Comparison of ENCODE assay signal across 26 cellular contexts in genomic region chr6:89987140-89987539, GRCh38.
DNase-seq lines count a peak whose midpoint lies in the region; ATAC-seq and TF ChIP-seq lines count a peak whose summit lies in the region.
"Had no signal": no experiment of that assay in that cellular context is flagged by ENCODE, and none has a peak within 500 bp of the region (broad histone marks: within the 10 kb centered on the region; RNA-seq: fewer than 3 reads in every experiment).

No MANE protein-coding gene starts in this region.

- H3K4me1 ChIP-seq in SK-N-SH (ENCODE audit: control insufficient read depth in 1 of 2, insufficient read depth in 2 of 2, low read depth in 1 of 2, low read length in 1 of 2), result peaks cover 28 to 39% of the 10 kb centered on the region in 2 experiments
- peaks cover 28% of the 10 kb centered on the region for H3K4me1 ChIP-seq in CD8-positive, alpha-beta T cell (ENCODE audit: insufficient read depth, low read length)
- H3K4me1 ChIP-seq: body of pancreas had no signal

- TF ChIP-seq EP300 in SK-N-SH (IDR thresholded peaks at IDR 0.05; ENCODE audit: borderline replicate concordance in 1 of 2, low read depth in 1 of 2, low read length in 1 of 2) (no peak), neural cell (conservative IDR thresholded peaks at IDR 0.05; ENCODE audit: poor library complexity, severe bottlenecking) (no peak)

- DNase-seq in SK-N-SH, result no peak
- no peak for DNase-seq in CD8-positive, alpha-beta T cell
- no peak for DNase-seq in activated naive CD8-positive, alpha-beta T cell treated with anti-CD3 and anti-CD28 coated beads for 36 hours
- DNase-seq in activated CD8-positive, alpha-beta memory T cell treated with anti-CD3 and anti-CD28 coated beads for 24 hours, result no peak
- no peak for DNase-seq in SKM-1 treated with dmso at 0.1 percent for 144 hours (lab: John Stamatoyannopoulos, UW; ENCODE audit: unreplicated experiment)
- DNase-seq: activated CD4-positive, alpha-beta T cell treated with anti-CD3 and anti-CD28 coated beads, Interleukin-2, amount 50 U/mL, for 48 hours; activated effector memory CD4-positive, alpha-beta T cell treated with anti-CD3 and anti-CD28 coated beads, Interleukin-2, amount 50 U/mL, for 16 hours; body of pancreas; DMS153; H7; KBM-7; NCI-H1092; NCI-H526; SHP77; small intestine; T1000; upper lobe of left lung had no signal

- H3K9me2 ChIP-seq in SK-N-SH, result no peaks in the 10 kb centered on the region
- H3K9me2 ChIP-seq in neural cell (ENCODE audit: insufficient read depth, low read length), result no peaks in the 10 kb centered on the region

- no peaks in the 10 kb centered on the region for H3K27me3 Mint-ChIP-seq in CD8-positive, alpha-beta T cell (ENCODE audit: low read depth)
- H3K27me3 Mint-ChIP-seq in activated naive CD8-positive, alpha-beta T cell treated with anti-CD3 and anti-CD28 coated beads for 36 hours, result no peaks in the 10 kb centered on the region
- H3K27me3 Mint-ChIP-seq: dendritic cell treated with granulocyte-macrophage colony-stimulating factor and Interleukin-4, amounts not matched to agents 40 ng/mL and 50 ng/mL, for 4 days; progenitor cell of endocrine pancreas had no signal

- peak overlapping the region; percentile 70 for H3K27ac Mint-ChIP-seq in CD8-positive, alpha-beta T cell
- H3K27ac Mint-ChIP-seq in activated naive CD8-positive, alpha-beta T cell treated with anti-CD3 and anti-CD28 coated beads for 36 hours, result peak overlapping the region; percentile 80
- H3K27ac Mint-ChIP-seq: dendritic cell treated with granulocyte-macrophage colony-stimulating factor and Interleukin-4, amounts not matched to agents 40 ng/mL and 50 ng/mL, for 4 days; progenitor cell of endocrine pancreas had no signal

- H3K4me2 ChIP-seq in SK-N-SH (peak overlapping the region; percentile 74; the same call in 1 of the 2 replicates), neural cell (ENCODE audit: low read length) (no peak overlapping the region)

- CTCF ChIA-PET in SK-N-SH (lab: Yijun Ruan, JAX), result interaction anchor here (1.0 to 2.7 kb wide), 7 partner anchors 14 to 406 kb away, joined by 3 to 8 read pairs (median 5); no protein-coding TSS in a partner anchor
- CTCF ChIA-PET in CD8-positive, alpha-beta T cell (lab: Charles Lee), result interaction anchor here (2.0 kb wide), 1 partner anchor 15 kb away, joined by 5 read pairs; no protein-coding TSS in a partner anchor

- H4K20me1 ChIP-seq in SK-N-SH (ENCODE audit: insufficient read depth) (no peaks in the 10 kb centered on the region), neural cell (ENCODE audit: insufficient read depth) (no peaks in the 10 kb centered on the region)

- H3K9ac ChIP-seq in SK-N-SH, result peak overlapping the region; percentile 60; the same call in 1 of the 2 replicates
- no peak overlapping the region for H3K9ac ChIP-seq in neural cell (ENCODE audit: low read length)

- intact Hi-C loops in CD8-positive, alpha-beta T cell (cut with DNase I, micrococcal nuclease), result no loop called here

- H3K36me3 ChIP-seq in SK-N-SH (replicated peaks in 1 of 2; ENCODE audit: control insufficient read depth in 1 of 2, insufficient read depth in 2 of 2, low read length in 1 of 2) (no peaks in the 10 kb centered on the region), neural cell (ENCODE audit: insufficient read depth, low read length) (no peaks in the 10 kb centered on the region)
- H3K36me3 ChIP-seq in CD8-positive, alpha-beta T cell (ENCODE audit: insufficient read depth, low read length), result peaks cover 4% of the 10 kb centered on the region
- H3K36me3 ChIP-seq: upper lobe of left lung had no signal

- H3K9me3 ChIP-seq in SK-N-SH, result no peaks in the 10 kb centered on the region
- no peaks in the 10 kb centered on the region for H3K9me3 ChIP-seq in CD8-positive, alpha-beta T cell (ENCODE audit: low read length)
- no peaks in the 10 kb centered on the region for H3K9me3 ChIP-seq in neural cell (ENCODE audit: low read length)
- H3K9me3 ChIP-seq: body of pancreas, upper lobe of left lung had no signal

- H3K27ac ChIP-seq in SK-N-SH (ENCODE audit: low read depth in 2 of 2, low read length in 1 of 2), result peak overlapping the region; percentile 91 to 99
- no peak overlapping the region for H3K27ac ChIP-seq in CD8-positive, alpha-beta T cell (ENCODE audit: low read depth, low read length)
- H3K27ac ChIP-seq in neural cell (ENCODE audit: low read length), result peak overlapping the region; percentile 63
- H3K27ac ChIP-seq: 22Rv1, body of pancreas, C4-2B, epithelial cell of prostate, HL-60, upper lobe of left lung had no signal

- no peaks in the 10 kb centered on the region for H3K27me3 ChIP-seq in SK-N-SH (ENCODE audit: insufficient read depth)
- H3K27me3 ChIP-seq in CD8-positive, alpha-beta T cell (ENCODE audit: insufficient read depth, low read length), result no peaks in the 10 kb centered on the region
- no peaks in the 10 kb centered on the region for H3K27me3 ChIP-seq in neural cell (ENCODE audit: insufficient read depth, low read depth, low read length)
- H3K27me3 ChIP-seq: body of pancreas, upper lobe of left lung had no signal

- H3K4me3 ChIP-seq in SK-N-SH (ENCODE audit: low read depth in 2 of 2, low read length in 1 of 2) (no peak overlapping the region), neural cell (ENCODE audit: low read length) (peak overlapping the region; percentile 3)
- no peak overlapping the region for H3K4me3 ChIP-seq in CD8-positive, alpha-beta T cell (ENCODE audit: low read depth, low read length)
- H3K4me3 ChIP-seq: body of pancreas, upper lobe of left lung had no signal

- H2AFZ ChIP-seq in SK-N-SH (ENCODE audit: low read depth) (no peak overlapping the region), neural cell (ENCODE audit: low read depth, low read length) (no peak overlapping the region)

- POLR2A ChIA-PET in SK-N-SH (lab: Yijun Ruan, JAX), result interaction anchor here (1.8 to 2.6 kb wide), 3 partner anchors 10 to 309 kb away, joined by 5 to 30 read pairs (median 11); partner anchors contain the start of gene BACH2
- POLR2A ChIA-PET in CD8-positive, alpha-beta T cell (lab: Charles Lee), result interaction anchor here (1.0 kb wide), 1 partner anchor 9 kb away, joined by 3 read pairs; no protein-coding TSS in a partner anchor

- peaks cover 69% of the 10 kb centered on the region for H3K4me1 Mint-ChIP-seq in CD8-positive, alpha-beta T cell (ENCODE audit: low read depth)
- peaks cover 76% of the 10 kb centered on the region for H3K4me1 Mint-ChIP-seq in activated naive CD8-positive, alpha-beta T cell treated with anti-CD3 and anti-CD28 coated beads for 36 hours

- no peak for ATAC-seq in SK-N-SH treated with all-trans-retinoic acid at 6 μM for 48 hours
- ATAC-seq in CD8-positive, alpha-beta T cell, result no peak
- ATAC-seq in GM18861 (IDR thresholded peaks at IDR 0.05; ENCODE audit: unreplicated experiment), result no peak
- ATAC-seq: body of pancreas had no signal

- no peaks in the 10 kb centered on the region for H3K79me2 ChIP-seq in SK-N-SH (ENCODE audit: insufficient read depth)
- H3K79me2 ChIP-seq in neural cell (replicated peaks; ENCODE audit: insufficient read depth, low read length), result peaks cover 22% of the 10 kb centered on the region

- H3F3A ChIP-seq in SK-N-SH (replicated peaks; ENCODE audit: insufficient read depth), result peaks cover 28% of the 10 kb centered on the region
- no peaks in the 10 kb centered on the region for H3F3A ChIP-seq in neural cell (ENCODE audit: insufficient read depth, low read length, poor library complexity, severe bottlenecking)

- peaks cover 53% of the 10 kb centered on the region for H3K36me3 Mint-ChIP-seq in CD8-positive, alpha-beta T cell
- H3K36me3 Mint-ChIP-seq in activated naive CD8-positive, alpha-beta T cell treated with anti-CD3 and anti-CD28 coated beads for 36 hours, result peaks cover 76% of the 10 kb centered on the region

- TF ChIP-seq CTCF in SK-N-SH (IDR thresholded peaks at IDR 0.05) (no peak), neural cell (IDR thresholded peaks at IDR 0.05; ENCODE audit: poor library complexity, severe bottlenecking) (no peak)
- TF ChIP-seq CTCF in CD8-positive, alpha-beta T cell (IDR thresholded peaks at IDR 0.05), result no peak

- no peak overlapping the region for H3K4me3 Mint-ChIP-seq in CD8-positive, alpha-beta T cell
- no peak overlapping the region for H3K4me3 Mint-ChIP-seq in activated naive CD8-positive, alpha-beta T cell treated with anti-CD3 and anti-CD28 coated beads for 36 hours
- H3K4me3 Mint-ChIP-seq: dendritic cell treated with granulocyte-macrophage colony-stimulating factor and Interleukin-4, amounts not matched to agents 40 ng/mL and 50 ng/mL, for 4 days had no signal

- 89% methylated on average over 3 of the region's 3 CpGs for WGBS in SK-N-SH (ENCODE audit: low lambda C conversion rate)

- TF ChIP-seq RAD21 in SK-N-SH (IDR thresholded peaks at IDR 0.05; ENCODE audit: low read length), result no peak
- no peak for TF ChIP-seq RAD21 in neural cell (conservative IDR thresholded peaks at IDR 0.05)

- no peaks in the 10 kb centered on the region for H3K9me3 Mint-ChIP-seq in CD8-positive, alpha-beta T cell
- peaks cover 4% of the 10 kb centered on the region for H3K9me3 Mint-ChIP-seq in activated naive CD8-positive, alpha-beta T cell treated with anti-CD3 and anti-CD28 coated beads for 36 hours
- H3K9me3 Mint-ChIP-seq: dendritic cell treated with granulocyte-macrophage colony-stimulating factor and Interleukin-4, amounts not matched to agents 40 ng/mL and 50 ng/mL, for 4 days had no signal

TF ChIP-seq in SK-N-SH, 30 proteins besides CTCF, POLR2A, EP300 and RAD21 (continues in another document):
- TF ChIP-seq NFIC (IDR thresholded peaks at IDR 0.05; ENCODE audit: borderline replicate concordance) (no peak), RXRA (IDR thresholded peaks at IDR 0.05; ENCODE audit: borderline replicate concordance, low read depth) (no peak), RFX5 (IDR thresholded peaks at IDR 0.05; ENCODE audit: low read length) (no peak), FOXJ3 (CRISPR knock-in tag; IDR thresholded peaks at IDR 0.05) (no peak)

TF ChIP-seq in SK-N-SH treated with all-trans-retinoic acid at 6 μM for 48 hours, 23 proteins besides CTCF, POLR2A, EP300 and RAD21 (continues in another document):
- TF ChIP-seq ESRRG (CRISPR knock-in tag; IDR thresholded peaks at IDR 0.05) (no peak), ARNTL (CRISPR knock-in tag; IDR thresholded peaks at IDR 0.05; ENCODE audit: borderline replicate concordance, low read depth) (no peak), RARB (CRISPR knock-in tag; IDR thresholded peaks at IDR 0.05) (no peak), OSR1 (CRISPR knock-in tag; IDR thresholded peaks at IDR 0.05) (no peak)

TF ChIP-seq in neural cell, 6 proteins besides CTCF, POLR2A, EP300 and RAD21 (continues in another document):
- no peak for TF ChIP-seq MXI1 (conservative IDR thresholded peaks at IDR 0.05; ENCODE audit: poor library complexity, severe bottlenecking)
- TF ChIP-seq POLR2AphosphoS5 (IDR thresholded peaks at IDR 0.05), result no peak
